ENCODE assay signal across 23 cellular contexts in the genomic region with DNA sequence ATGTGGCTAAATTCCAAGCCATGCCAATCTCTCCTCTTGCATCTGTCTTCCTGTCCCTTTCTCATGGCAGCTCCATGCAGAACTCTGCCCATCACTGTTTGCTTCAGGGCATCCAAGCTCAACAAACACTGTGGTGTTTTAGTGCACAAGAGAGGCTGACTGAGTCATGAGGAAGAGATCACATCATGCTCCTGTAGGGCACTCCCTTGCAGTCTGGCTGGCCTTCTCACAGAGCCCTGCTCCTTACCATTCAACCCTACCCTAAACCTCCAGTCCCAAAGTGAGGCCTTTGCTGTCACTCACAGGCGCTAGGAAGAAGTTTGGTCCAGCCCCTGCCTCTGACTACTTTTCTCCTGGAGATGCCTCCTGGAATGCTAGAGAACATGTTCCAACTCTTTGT.
"Had no signal": no experiment of that assay in that cellular context is flagged by ENCODE, and none has a peak within 500 bp of the region (broad histone marks: within the 10 kb centered on the region; RNA-seq: fewer than 3 reads in every experiment).

No MANE protein-coding gene starts in this region.

- H3K4me1 ChIP-seq: adrenal gland, heart right ventricle, neural progenitor cell, prostate gland, testis, upper lobe of right lung had no signal

- FAIRE-seq: endothelial cell of umbilical vein had no signal

- H3K27ac ChIP-seq: adrenal gland, cardiac muscle cell, heart right ventricle, neural progenitor cell, prostate gland, skin epidermis, testis, upper lobe of right lung had no signal

- DNase-seq: activated CD4-positive, CD25-positive, alpha-beta regulatory T cell treated with anti-CD3 and anti-CD28 coated beads, Interleukin-2, amount 50 U/mL, for 72 hours; activated CD8-positive, alpha-beta memory T cell treated with anti-CD3 and anti-CD28 coated beads for 24 hours; activated effector memory CD4-positive, alpha-beta T cell treated with anti-CD3 and anti-CD28 coated beads, Interleukin-2, amount 50 U/mL, for 16 hours; activated T-cell treated with anti-CD3 and anti-CD28 coated beads, Interleukin-2, amount 50 U/mL, for 72 hours; adrenal gland; effector CD8-positive, alpha-beta T cell; heart right ventricle; left cardiac atrium; mesendoderm; naive thymus-derived CD4-positive, alpha-beta T cell; right cardiac atrium; stimulated activated CD4-positive, alpha-beta T cell treated with anti-CD3 and anti-CD28 coated beads, Interleukin-15, amount 100 ng/mL, for 24 hours; stimulated activated CD4-positive, alpha-beta T cell treated with anti-CD3 and anti-CD28 coated beads, Interleukin-4, amount 100 ng/mL, for 24 hours; T1000; testis; upper lobe of right lung had no signal

- H3K36me3 ChIP-seq: adrenal gland, cardiac muscle cell, heart right ventricle, neural progenitor cell, prostate gland, upper lobe of right lung had no signal

- H3K4me3 ChIP-seq: adrenal gland, cardiac muscle cell, heart right ventricle, neural progenitor cell, prostate gland, skin epidermis, testis, upper lobe of right lung had no signal

- ATAC-seq: activated naive CD4-positive, alpha-beta T cell treated with anti-CD3 and anti-CD28 coated beads, Interleukin-2, amount 50 U/mL, for 72 hours; activated T-cell treated with anti-CD3 and anti-CD28 coated beads, Interleukin-2, amount 50 U/mL, for 72 hours; heart right ventricle; left cardiac atrium; naive thymus-derived CD4-positive, alpha-beta T cell; right cardiac atrium; stimulated activated effector memory CD8-positive, alpha-beta T cell treated with anti-CD3 and anti-CD28 coated beads, Interleukin-12 subunit alpha, Interleukin-12 subunit beta, amount 100 ng/mL, for 72 hours; upper lobe of right lung had no signal

- H3K27me3 ChIP-seq: adrenal gland, cardiac muscle cell, heart right ventricle, neural progenitor cell, testis, upper lobe of right lung had no signal

- H3K9me3 ChIP-seq: adrenal gland, heart right ventricle, prostate gland, testis, upper lobe of right lung had no signal
